In the genomic region with DNA sequence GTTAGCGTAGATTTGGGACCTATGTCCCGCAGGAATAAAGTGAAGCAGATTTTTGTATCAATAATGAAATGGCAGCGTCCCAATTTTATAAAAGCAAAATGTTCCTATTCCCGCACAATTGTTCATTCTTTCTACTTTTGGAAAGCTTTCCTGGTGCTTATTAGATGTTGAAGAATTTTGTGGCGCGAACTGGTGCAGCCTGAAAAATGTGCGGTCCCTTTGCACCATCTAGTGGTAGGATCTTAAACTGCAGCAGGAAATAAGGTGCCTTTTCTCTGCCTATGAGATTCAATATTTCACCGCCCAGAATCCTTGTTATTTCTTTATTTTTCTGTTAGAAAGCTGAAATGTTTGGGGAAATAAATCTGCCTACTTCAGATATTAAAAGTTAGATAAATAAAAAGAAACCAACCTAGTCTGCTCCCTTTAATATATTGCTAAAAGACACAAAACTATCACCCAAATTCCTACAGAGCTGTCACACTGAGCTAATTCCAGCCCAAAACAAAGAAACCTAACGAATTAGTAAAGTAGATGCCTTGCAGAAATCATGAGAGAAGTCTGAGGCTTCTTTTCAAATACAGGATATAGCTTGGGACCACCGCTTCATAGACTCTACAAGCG, we compare ENCODE assay signal across 8 cellular contexts.
DNase-seq lines count a peak whose midpoint lies in the region; ATAC-seq and TF ChIP-seq lines count a peak whose summit lies in the region.

No MANE protein-coding gene starts in this region.

- peaks cover 0 to 10% of the 10 kb centered on the region in 2 donors for H3K4me1 Mint-ChIP-seq in natural killer cell treated with Interleukin-12 subunit alpha and Interleukin-12 subunit beta and Interleukin-15 and Interleukin-18, amount 100 ng/mL, for 72 hours (ENCODE audit: low read depth in 2 of 2)

- 33% methylated on average over 11 of the region's 11 CpGs for WGBS in esophagus muscularis mucosa

- peak; percentile 73 for DNase-seq in AG08396 (ENCODE audit: low spot score)
- peak; percentile 28 for DNase-seq in NCI-H2196 treated with DMSO at 0.1 percent for 48 hours (lab: John Stamatoyannopoulos, UW; ENCODE audit: unreplicated experiment)
- DNase-seq in activated CD4-positive, alpha-beta T cell treated with anti-CD3 and anti-CD28 coated beads, Interleukin-2, amount 50 U/mL, for 4 hours, result peak; percentile 35 to 46
- no peak for DNase-seq in esophagus muscularis mucosa (ENCODE audit: extremely low spot score)
- peak; percentile 85 for DNase-seq in natural killer cell treated with Interleukin-12 subunit alpha and Interleukin-12 subunit beta and Interleukin-15 and Interleukin-18, amount 100 ng/mL, for 72 hours (ENCODE audit: low spot score)
- DNase-seq in upper lobe of right lung, result no peak

- H3K9me3 ChIP-seq in esophagus muscularis mucosa (no peaks in the 10 kb centered on the region), upper lobe of right lung (no peaks in the 10 kb centered on the region)

- H3K9me3 Mint-ChIP-seq in natural killer cell treated with Interleukin-12 subunit alpha and Interleukin-12 subunit beta and Interleukin-15 and Interleukin-18, amount 100 ng/mL, for 72 hours, result no peaks in the 10 kb centered on the region

- H3K36me3 Mint-ChIP-seq in natural killer cell treated with Interleukin-12 subunit alpha and Interleukin-12 subunit beta and Interleukin-15 and Interleukin-18, amount 100 ng/mL, for 72 hours, result no peaks in the 10 kb centered on the region

- no peak overlapping the region for H3K27ac ChIP-seq in esophagus muscularis mucosa (replicated peaks in 1 of 4)
- H3K27ac ChIP-seq in upper lobe of right lung, result no peak overlapping the region

- ATAC-seq in natural killer cell treated with Interleukin-12 subunit alpha and Interleukin-12 subunit beta and Interleukin-15 and Interleukin-18, amount 100 ng/mL, for 72 hours, result no peak
- ATAC-seq in upper lobe of right lung (peak; percentile 77), HG02870 (IDR thresholded peaks at IDR 0.05; ENCODE audit: unreplicated experiment) (no peak)

- H3K4me3 Mint-ChIP-seq in natural killer cell treated with Interleukin-12 subunit alpha and Interleukin-12 subunit beta and Interleukin-15 and Interleukin-18, amount 100 ng/mL, for 72 hours, result no peak overlapping the region

- H3K4me3 ChIP-seq in esophagus muscularis mucosa, result no peak overlapping the region
- H3K4me3 ChIP-seq in upper lobe of right lung, result no peak overlapping the region

- H3K27me3 Mint-ChIP-seq in natural killer cell treated with Interleukin-12 subunit alpha and Interleukin-12 subunit beta and Interleukin-15 and Interleukin-18, amount 100 ng/mL, for 72 hours, result peaks cover 0 to 2% of the 10 kb centered on the region in 2 donors

- H3K36me3 ChIP-seq in esophagus muscularis mucosa (peaks cover 0 to 25% (median 3%) of the 10 kb centered on the region in 4 donors), upper lobe of right lung (no peaks in the 10 kb centered on the region)

- H3K27ac Mint-ChIP-seq in natural killer cell treated with Interleukin-12 subunit alpha and Interleukin-12 subunit beta and Interleukin-15 and Interleukin-18, amount 100 ng/mL, for 72 hours, result no peak overlapping the region

- H3K27me3 ChIP-seq in esophagus muscularis mucosa (no peaks in the 10 kb centered on the region), upper lobe of right lung (no peaks in the 10 kb centered on the region)

- intact Hi-C loops in esophagus muscularis mucosa (cut with DNase I) (loop anchor here (5.0 kb wide), 1 partner anchor 189 kb away; no protein-coding TSS in a partner anchor), upper lobe of right lung (cut with DNase I) (loop anchor here (10.0 kb wide), 1 partner anchor 177 kb away; no protein-coding TSS in a partner anchor)

- TF ChIP-seq EP300 in esophagus muscularis mucosa (IDR thresholded peaks at IDR 0.05), result no peak

- peak; percentile 73 for TF ChIP-seq CTCF in GM12874 (IDR thresholded peaks at IDR 0.05; ENCODE audit: insufficient read depth, low read depth, low read length)
- TF ChIP-seq CTCF in esophagus muscularis mucosa (IDR thresholded peaks at IDR 0.05), result peak; percentile 92 to 97 (median 96)
- peak; percentile 93 for TF ChIP-seq CTCF in upper lobe of right lung (IDR thresholded peaks at IDR 0.05)

- H3K4me1 ChIP-seq in esophagus muscularis mucosa (peaks cover 0 to 4% (median 2%) of the 10 kb centered on the region in 4 donors), upper lobe of right lung (no peaks in the 10 kb centered on the region)

- TF ChIP-seq POLR2A in esophagus muscularis mucosa (IDR thresholded peaks at IDR 0.05; ENCODE audit: low read depth), result no peak

Comparison
In these comparisons a context has a peak if more than half of its experiments do, and no peak if none do; other contexts are left out.
1. DNase-seq: peak in AG08396 (single experiment), NCI-H2196 treated with DMSO at 0.1 percent for 48 hours (single experiment), activated CD4-positive, alpha-beta T cell treated with anti-CD3 and anti-CD28 coated beads, Interleukin-2, amount 50 U/mL, for 4 hours (2 of 2) and natural killer cell treated with Interleukin-12 subunit alpha and Interleukin-12 subunit beta and Interleukin-15 and Interleukin-18, amount 100 ng/mL, for 72 hours (single experiment); none in esophagus muscularis mucosa (single experiment) and upper lobe of right lung (single experiment).
2. Peak in every context shown above with its lines, with median percentiles within 50 percentile points of each other: CTCF ChIP-seq.